Comparison of ENCODE assay signal across 1 cellular context in genomic region chr17:14833201-14833773, GRCh38.
TF ChIP-seq lines count a peak whose summit lies in the region.

No MANE protein-coding gene starts in this region.

TF ChIP-seq in SK-N-SH treated with all-trans-retinoic acid at 6 μM for 48 hours, 23 proteins besides CTCF, POLR2A, EP300 and RAD21 (continued from another document):
- TF ChIP-seq, protein P1, sequence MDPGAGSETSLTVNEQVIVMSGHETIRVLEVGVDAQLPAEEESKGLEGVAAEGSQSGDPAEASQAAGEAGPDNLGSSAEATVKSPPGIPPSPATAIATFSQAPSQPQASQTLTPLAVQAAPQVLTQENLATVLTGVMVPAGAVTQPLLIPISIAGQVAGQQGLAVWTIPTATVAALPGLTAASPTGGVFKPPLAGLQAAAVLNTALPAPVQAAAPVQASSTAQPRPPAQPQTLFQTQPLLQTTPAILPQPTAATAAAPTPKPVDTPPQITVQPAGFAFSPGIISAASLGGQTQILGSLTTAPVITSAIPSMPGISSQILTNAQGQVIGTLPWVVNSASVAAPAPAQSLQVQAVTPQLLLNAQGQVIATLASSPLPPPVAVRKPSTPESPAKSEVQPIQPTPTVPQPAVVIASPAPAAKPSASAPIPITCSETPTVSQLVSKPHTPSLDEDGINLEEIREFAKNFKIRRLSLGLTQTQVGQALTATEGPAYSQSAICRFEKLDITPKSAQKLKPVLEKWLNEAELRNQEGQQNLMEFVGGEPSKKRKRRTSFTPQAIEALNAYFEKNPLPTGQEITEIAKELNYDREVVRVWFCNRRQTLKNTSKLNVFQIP (CRISPR knock-in tag; IDR thresholded peaks at IDR 0.05; ENCODE audit: borderline replicate concordance, low read depth) = no peak
- TF ChIP-seq CSDC2 (CRISPR knock-in tag; IDR thresholded peaks at IDR 0.05) = no peak
- TF ChIP-seq PPARA (CRISPR knock-in tag; IDR thresholded peaks at IDR 0.05; ENCODE audit: borderline replicate concordance) = no peak
- no peak for TF ChIP-seq GLIS3 (CRISPR knock-in tag; IDR thresholded peaks at IDR 0.05)
- TF ChIP-seq, protein P2, sequence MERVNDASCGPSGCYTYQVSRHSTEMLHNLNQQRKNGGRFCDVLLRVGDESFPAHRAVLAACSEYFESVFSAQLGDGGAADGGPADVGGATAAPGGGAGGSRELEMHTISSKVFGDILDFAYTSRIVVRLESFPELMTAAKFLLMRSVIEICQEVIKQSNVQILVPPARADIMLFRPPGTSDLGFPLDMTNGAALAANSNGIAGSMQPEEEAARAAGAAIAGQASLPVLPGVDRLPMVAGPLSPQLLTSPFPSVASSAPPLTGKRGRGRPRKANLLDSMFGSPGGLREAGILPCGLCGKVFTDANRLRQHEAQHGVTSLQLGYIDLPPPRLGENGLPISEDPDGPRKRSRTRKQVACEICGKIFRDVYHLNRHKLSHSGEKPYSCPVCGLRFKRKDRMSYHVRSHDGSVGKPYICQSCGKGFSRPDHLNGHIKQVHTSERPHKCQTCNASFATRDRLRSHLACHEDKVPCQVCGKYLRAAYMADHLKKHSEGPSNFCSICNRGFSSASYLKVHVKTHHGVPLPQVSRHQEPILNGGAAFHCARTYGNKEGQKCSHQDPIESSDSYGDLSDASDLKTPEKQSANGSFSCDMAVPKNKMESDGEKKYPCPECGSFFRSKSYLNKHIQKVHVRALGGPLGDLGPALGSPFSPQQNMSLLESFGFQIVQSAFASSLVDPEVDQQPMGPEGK (CRISPR knock-in tag; IDR thresholded peaks at IDR 0.05; ENCODE audit: borderline replicate concordance) = no peak
- no peak for TF ChIP-seq TOX (CRISPR knock-in tag; IDR thresholded peaks at IDR 0.05; ENCODE audit: borderline replicate concordance)
- TF ChIP-seq OSR1 (CRISPR knock-in tag; IDR thresholded peaks at IDR 0.05) = no peak
- TF ChIP-seq ZNF70 (CRISPR knock-in tag; IDR thresholded peaks at IDR 0.05) = no peak
- no peak for TF ChIP-seq ZNF565 (CRISPR knock-in tag; conservative IDR thresholded peaks at IDR 0.05; ENCODE audit: low read depth)
- TF ChIP-seq BACH2 (CRISPR knock-in tag; IDR thresholded peaks at IDR 0.05; ENCODE audit: borderline replicate concordance) = no peak
TF ChIP-seq in SK-N-SH treated with all-trans-retinoic acid at 6 μM for 48 hours: peak in this region for 0.
